10 cellular contexts compared by ENCODE assay signal in genomic region chr21:46048926-46049889, GRCh38. TPM values are rescaled to one million over a fixed set of nuclear protein-coding genes. Genes with fewer than 3 reads are reported as not detected.
DNase-seq lines count a peak whose midpoint lies in the region; ATAC-seq, FAIRE-seq and TF ChIP-seq lines count a peak whose summit lies in the region.
"Had no signal": no experiment of that assay in that cellular context is flagged by ENCODE, and none has a peak within 500 bp of the region (broad histone marks: within the 10 kb centered on the region; RNA-seq: fewer than 3 reads in every experiment).

No MANE protein-coding gene starts in this region.

- H3K4me3 ChIP-seq in BE2C (ENCODE audit: low read depth, low read length) (no peak overlapping the region), fibroblast of mammary gland (ENCODE audit: control insufficient read depth, low read depth, low read length) (peak overlapping the region; percentile 1), SK-N-SH (ENCODE audit: low read depth in 2 of 2, low read length in 1 of 2) (no peak overlapping the region)

- no peaks in the 10 kb centered on the region for H3K79me2 ChIP-seq in SK-N-SH (ENCODE audit: insufficient read depth)

- ATAC-seq in HG02970 (IDR thresholded peaks at IDR 0.05; ENCODE audit: low FRiP score, unreplicated experiment): no peak
- ATAC-seq: activated T-cell treated with anti-CD3 and anti-CD28 coated beads, Interleukin-2, amount 50 U/mL, for 4 hours had no signal

- H3K4me2 ChIP-seq in SK-N-SH: no peak overlapping the region
- H3K4me2 ChIP-seq: KMS-11 had no signal

- no peak for TF ChIP-seq CTCF in BE2C (IDR thresholded peaks at IDR 0.05; ENCODE audit: low read depth, low read length)
- TF ChIP-seq CTCF in fibroblast of mammary gland (conservative IDR thresholded peaks at IDR 0.05; ENCODE audit: control insufficient read depth, insufficient read depth, low read depth, low read length): no peak
- no peak for TF ChIP-seq CTCF in osteocyte (IDR thresholded peaks at IDR 0.05)
- TF ChIP-seq CTCF in SK-N-SH (IDR thresholded peaks at IDR 0.05): no peak

- CTCF ChIA-PET in SK-N-SH (lab: Yijun Ruan, JAX): no interaction called here

- no peak overlapping the region for H3K27ac ChIP-seq in SK-N-SH (ENCODE audit: low read depth in 2 of 2, low read length in 1 of 2)
- H3K27ac ChIP-seq: KMS-11 had no signal

- no peaks in the 10 kb centered on the region for H3K9me2 ChIP-seq in SK-N-SH

- no peaks in the 10 kb centered on the region for H4K20me1 ChIP-seq in SK-N-SH (ENCODE audit: insufficient read depth)

- no peaks in the 10 kb centered on the region for H3K9me3 ChIP-seq in BE2C
- H3K9me3 ChIP-seq in SK-N-SH: no peaks in the 10 kb centered on the region

- no peak overlapping the region for H2AFZ ChIP-seq in SK-N-SH (ENCODE audit: low read depth)

- no peaks in the 10 kb centered on the region for H3K36me3 ChIP-seq in BE2C
- H3K36me3 ChIP-seq in SK-N-SH (replicated peaks in 1 of 2; ENCODE audit: control insufficient read depth in 1 of 2, insufficient read depth in 2 of 2, low read length in 1 of 2): no peaks in the 10 kb centered on the region

- FAIRE-seq in frontal cortex (lab: Jason Lieb, UNC): no peak

- TF ChIP-seq EP300 in SK-N-SH (IDR thresholded peaks at IDR 0.05; ENCODE audit: borderline replicate concordance in 1 of 2, low read depth in 1 of 2, low read length in 1 of 2): no peak

- 0 out of 2 replicates have a peak, but pooled peaks cover 2% of the 10 kb centered on the region for H3K4me1 ChIP-seq in BE2C
- no peaks in the 10 kb centered on the region; a peak in 1 of 4 replicates for H3K4me1 ChIP-seq in SK-N-SH (ENCODE audit: control insufficient read depth in 1 of 2, insufficient read depth in 2 of 2, low read depth in 1 of 2, low read length in 1 of 2)

- no peaks in the 10 kb centered on the region for H3K27me3 Mint-ChIP-seq in osteocyte (ENCODE audit: unreplicated experiment)

- peaks cover 16% of the 10 kb centered on the region for H3F3A ChIP-seq in SK-N-SH (replicated peaks; ENCODE audit: insufficient read depth)

- WGBS in SK-N-SH (ENCODE audit: low lambda C conversion rate): 84% methylated on average over 27 of the region's 27 CpGs

- DNase-seq in BE2C: peak; percentile 9
- peak; percentile 87 for DNase-seq in NCI-H345 treated with DMSO at 0.1 percent for 48 hours (lab: John Stamatoyannopoulos, UW; ENCODE audit: unreplicated experiment)
- DNase-seq in fibroblast of mammary gland (ENCODE audit: low read depth): peak; percentile 100
- peak; percentile 87 for DNase-seq in osteocyte (ENCODE audit: extremely low spot score, unreplicated experiment)
- DNase-seq in NCI-H2029 (lab: John Stamatoyannopoulos, UW): no peak
- no peak for DNase-seq in SK-N-SH
- DNase-seq in frontal cortex (ENCODE audit: low spot score in 2 of 2): no peak
- DNase-seq: activated T-cell treated with anti-CD3 and anti-CD28 coated beads, Interleukin-2, amount 50 U/mL, for 4 hours had no signal

- H3K27me3 ChIP-seq in BE2C (no peaks in the 10 kb centered on the region), SK-N-SH (ENCODE audit: insufficient read depth) (no peaks in the 10 kb centered on the region)

- peaks cover 36% of the 10 kb centered on the region for H3K4me1 Mint-ChIP-seq in osteocyte (ENCODE audit: unreplicated experiment)

- H3K9me3 Mint-ChIP-seq in osteocyte (ENCODE audit: unreplicated experiment): no peaks in the 10 kb centered on the region
- H3K9me3 Mint-ChIP-seq: activated T-cell treated with anti-CD3 and anti-CD28 coated beads, Interleukin-2, amount 50 U/mL, for 4 hours had no signal

- TF ChIP-seq RAD21 in SK-N-SH (IDR thresholded peaks at IDR 0.05; ENCODE audit: low read length): no peak

- no peak overlapping the region for H3K27ac Mint-ChIP-seq in osteocyte (ENCODE audit: unreplicated experiment)

- POLR2A ChIA-PET in SK-N-SH (lab: Yijun Ruan, JAX): no interaction called here

- no peak overlapping the region for H3K9ac ChIP-seq in SK-N-SH
- H3K9ac ChIP-seq: KMS-11 had no signal

- H3K4me3 Mint-ChIP-seq in osteocyte (ENCODE audit: unreplicated experiment): no peak overlapping the region
- H3K4me3 Mint-ChIP-seq: activated T-cell treated with anti-CD3 and anti-CD28 coated beads, Interleukin-2, amount 50 U/mL, for 4 hours had no signal

- no peaks in the 10 kb centered on the region for H3K36me3 Mint-ChIP-seq in osteocyte (ENCODE audit: unreplicated experiment)

TF ChIP-seq in SK-N-SH, 30 proteins besides CTCF, POLR2A, EP300 and RAD21:
- no peak for TF ChIP-seq MAX (IDR thresholded peaks at IDR 0.05; ENCODE audit: low read depth)

RNA-seq across cellular contexts. Expression of gene COL6A2, which starts 48.7 kb away (rescaled TPM):
- polyA plus RNA-seq in BE2C (2012; ENCODE audit: insufficient read depth, insufficient read length, low read depth): 14.8 TPM
- total RNA-seq in osteocyte (1,821 and 1,951 TPM in 2 replicates), frontal cortex (15.5 TPM)
- 66.6 and 108 TPM in 2 replicates for polyA plus RNA-seq in SK-N-SH (2012; rRNA removed)
- 38.5 and 67.6 TPM in 2 replicates for polyA plus RNA-seq in SK-N-SH (2012; cell fraction: cytosol; rRNA removed)
- polyA plus RNA-seq in SK-N-SH (2012; cell fraction: nucleus; rRNA removed): 184 and 188 TPM in 2 replicates

Comparison
In these comparisons a context has a peak if more than half of its experiments do, and no peak if none do; other contexts are left out.
1. DNase-seq: peak in BE2C (single experiment), NCI-H345 treated with DMSO at 0.1 percent for 48 hours (single experiment), fibroblast of mammary gland (single experiment) and osteocyte (single experiment); none in NCI-H2029 (single experiment), SK-N-SH (single experiment) and frontal cortex (0 of 2).
2. RNA of gene COL6A2, which starts 48.7 kb away (total RNA-seq): 1,821 to 1,951 TPM in osteocyte; 15.5 TPM in frontal cortex (single experiment); every median in the first group is over 100 times any median in the second.